33 cellular contexts compared by ENCODE assay signal in the genomic region with DNA sequence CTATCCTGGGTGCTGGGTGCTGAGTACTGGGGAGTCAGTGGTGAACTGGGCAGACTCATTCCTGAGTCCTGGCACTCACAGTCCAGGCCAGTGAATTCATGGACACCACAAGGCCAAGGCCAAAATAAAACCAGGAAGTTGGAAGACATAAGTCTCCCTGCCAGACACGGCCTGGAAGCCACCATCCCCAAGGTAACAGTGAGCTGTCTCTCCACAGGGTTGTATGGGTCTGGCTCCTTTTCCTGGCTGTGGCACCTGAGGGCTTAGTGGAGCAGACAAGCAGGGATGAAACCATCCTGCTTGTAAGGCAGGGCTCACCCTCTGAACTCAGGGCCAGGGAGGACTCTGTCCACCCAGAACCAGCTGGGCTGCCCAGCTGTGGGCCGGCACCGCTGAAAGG. TPM values are rescaled to one million over a fixed set of nuclear protein-coding genes. Genes with fewer than 3 reads are reported as not detected.
"Had no signal": no experiment of that assay in that cellular context is flagged by ENCODE, and none has a peak within 500 bp of the region (broad histone marks: within the 10 kb centered on the region; RNA-seq: fewer than 3 reads in every experiment).

No MANE protein-coding gene starts in this region.

- H3K4me1 Mint-ChIP-seq: naive thymus-derived CD8-positive, alpha-beta T cell; stimulated activated naive B cell treated with anti-CD40 and anti-IgM and Interleukin-4, amounts not matched to agents 10 μg/mL and 1 μg/mL and 100 μg/mL, for 72 hours had no signal

- H3K9me3 ChIP-seq: neutrophil, right lobe of liver, testis, upper lobe of right lung had no signal

- H2AFZ ChIP-seq: hepatocyte, parathyroid adenoma had no signal

- H3K9me3 Mint-ChIP-seq: nephron, neural crest cell had no signal

- H3K4me3 Mint-ChIP-seq: naive thymus-derived CD8-positive, alpha-beta T cell; nephron; neural crest cell; stimulated activated naive B cell treated with anti-CD40 and anti-IgM and Interleukin-4, amounts not matched to agents 10 μg/mL and 1 μg/mL and 100 μg/mL, for 72 hours had no signal

- H3K4me2 ChIP-seq: hepatocyte, smooth muscle cell had no signal

- H3K27ac Mint-ChIP-seq: naive thymus-derived CD8-positive, alpha-beta T cell; nephron; progenitor cell of endocrine pancreas; stimulated activated naive B cell treated with anti-CD40 and anti-IgM and Interleukin-4, amounts not matched to agents 10 μg/mL and 1 μg/mL and 100 μg/mL, for 72 hours had no signal

- ATAC-seq: left colon; naive thymus-derived CD8-positive, alpha-beta T cell; right lobe of liver; stimulated activated naive B cell treated with anti-CD40 and anti-IgM and Interleukin-4, amounts not matched to agents 10 μg/mL and 1 μg/mL and 100 μg/mL, for 72 hours; stimulated activated naive CD8-positive, alpha-beta T cell treated with anti-CD3 and anti-CD28 coated beads, Interleukin-15, Interleukin-2, amounts not matched to agents 100 U/mL and 50 U/mL, for 24 hours; upper lobe of right lung had no signal

- DNase-seq: heart right ventricle; kidney glomerular epithelial cell; left colon; left ventricle myocardium inferior; naive thymus-derived CD8-positive, alpha-beta T cell; occipital lobe; right lobe of liver; stimulated activated CD4-positive, alpha-beta T cell treated with anti-CD3 and anti-CD28 coated beads, Interleukin-1b, Interleukin-23, amount 100 ng/mL, for 48 hours; stimulated activated CD4-positive, alpha-beta T cell treated with anti-CD3 and anti-CD28 coated beads, Interleukin-2, amount 100 ng/mL, for 48 hours; stimulated activated CD4-positive, alpha-beta T cell treated with anti-CD3 and anti-CD28 coated beads, Interleukin-4, amount 100 ng/mL, for 4 hours; stimulated activated CD8-positive, alpha-beta memory T cell treated with anti-CD3 and anti-CD28 coated beads, Interleukin-4, amount 100 ng/mL, for 48 hours; stimulated activated naive B cell treated with anti-CD40 and anti-IgM and Interleukin-4, amounts not matched to agents 10 μg/mL and 1 μg/mL and 100 μg/mL, for 72 hours; stimulated activated naive CD8-positive, alpha-beta T cell treated with anti-CD3 and anti-CD28 coated beads, Interleukin-15, Interleukin-2, amounts not matched to agents 100 U/mL and 50 U/mL, for 24 hours; stomach; testis; tibial artery; trophoblast cell; upper lobe of right lung had no signal

- H3K27me3 ChIP-seq: hepatocyte, right atrium auricular region, right lobe of liver, testis, upper lobe of right lung had no signal

- H3K79me2 ChIP-seq: hepatocyte, parathyroid adenoma had no signal

- H3K4me1 ChIP-seq: heart right ventricle, left ventricle myocardium inferior, parathyroid adenoma, right atrium auricular region, right lobe of liver, stomach, testis, tibial artery, upper lobe of right lung had no signal

- H3K4me3 ChIP-seq: heart right ventricle, hepatocyte, left ventricle myocardium inferior, lung, right atrium auricular region, right lobe of liver, smooth muscle cell, stomach, testis, tibial artery, upper lobe of right lung had no signal

- FAIRE-seq: keratinocyte, urothelium cell line had no signal

- H3K36me3 ChIP-seq: heart right ventricle, left ventricle myocardium inferior, neutrophil, right atrium auricular region, right lobe of liver, stomach, tibial artery, upper lobe of right lung had no signal

- H3K9ac ChIP-seq: parathyroid adenoma had no signal

- H3K27ac ChIP-seq: heart right ventricle, hepatocyte, left ventricle myocardium inferior, neutrophil, parathyroid adenoma, right atrium auricular region, right lobe of liver, stomach, testis, tibial artery, upper lobe of right lung had no signal

RNA-seq across cellular contexts. Expression of a gene that starts 54.7 kb away (rescaled TPM):
- total RNA-seq: left colon; left ventricle myocardium inferior; mesenteric fat pad; naive thymus-derived CD8-positive, alpha-beta T cell; osteocyte; progenitor cell of endocrine pancreas; pulmonary artery endothelial cell; renal cortical epithelial cell; right lobe of liver; smooth muscle cell; stomach; upper lobe of right lung had no signal
- polyA plus RNA-seq: keratinocyte; naive thymus-derived CD8-positive, alpha-beta T cell; smooth muscle cell; stomach had no signal
